Comparison of ENCODE assay signal across 8 cellular contexts in genomic region chr12:68158427-68158826, GRCh38. TPM values are rescaled to one million over a fixed set of nuclear protein-coding genes. Genes with fewer than 3 reads are reported as not detected.
DNase-seq lines count a peak whose midpoint lies in the region; FAIRE-seq lines count a peak whose summit lies in the region.

No MANE protein-coding gene starts in this region.

- H3K4me1 Mint-ChIP-seq in activated CD4-positive, alpha-beta memory T cell treated with anti-CD3 and anti-CD28 coated beads, Interleukin-2, amount 10 ng/mL, durations not matched to agents 7 days and 5 days, result peaks cover 53% of the 10 kb centered on the region

- DNase-seq in CMK (ENCODE audit: low read depth) (peak; percentile 3), H7 (peak; percentile 44), kidney tubule cell (ENCODE audit: low spot score) (peak; percentile 12), COLO829 (ENCODE audit: low spot score) (no peak), urothelium cell line (ENCODE audit: low spot score) (no peak), HPDE6-E6E7 (ENCODE audit: extremely low spot score) (no peak)
- DNase-seq in activated CD4-positive, alpha-beta memory T cell treated with anti-CD3 and anti-CD28 coated beads, Interleukin-2, amount 10 ng/mL, durations not matched to agents 7 days and 5 days, result peak; percentile 26
- no peak for DNase-seq in stimulated activated CD4-positive, alpha-beta T cell treated with anti-CD3 and anti-CD28 coated beads, Interleukin-15, amount 100 ng/mL, for 24 hours

- H3K36me3 ChIP-seq in H7 (replicated peaks; ENCODE audit: control insufficient read depth, insufficient read depth, low read length), result no peaks in the 10 kb centered on the region

- no peaks in the 10 kb centered on the region for H3K27me3 Mint-ChIP-seq in activated CD4-positive, alpha-beta memory T cell treated with anti-CD3 and anti-CD28 coated beads, Interleukin-2, amount 10 ng/mL, durations not matched to agents 7 days and 5 days

- peaks cover 20% of the 10 kb centered on the region for H3K36me3 Mint-ChIP-seq in activated CD4-positive, alpha-beta memory T cell treated with anti-CD3 and anti-CD28 coated beads, Interleukin-2, amount 10 ng/mL, durations not matched to agents 7 days and 5 days (ENCODE audit: low read depth)

- H3K4me3 ChIP-seq in H7 (ENCODE audit: insufficient read depth, low read depth, low read length), result no peak overlapping the region

- H3K27me3 ChIP-seq in H7 (ENCODE audit: control insufficient read depth, insufficient read depth, low read length), result no peaks in the 10 kb centered on the region

- peaks cover 2% of the 10 kb centered on the region for H3K9me3 Mint-ChIP-seq in activated CD4-positive, alpha-beta memory T cell treated with anti-CD3 and anti-CD28 coated beads, Interleukin-2, amount 10 ng/mL, durations not matched to agents 7 days and 5 days

- peak overlapping the region; percentile 75 for H3K4me3 Mint-ChIP-seq in activated CD4-positive, alpha-beta memory T cell treated with anti-CD3 and anti-CD28 coated beads, Interleukin-2, amount 10 ng/mL, durations not matched to agents 7 days and 5 days

- H3K27ac Mint-ChIP-seq in activated CD4-positive, alpha-beta memory T cell treated with anti-CD3 and anti-CD28 coated beads, Interleukin-2, amount 10 ng/mL, durations not matched to agents 7 days and 5 days, result peak overlapping the region; percentile 31

- no peak for FAIRE-seq in urothelium cell line (lab: Jason Lieb, UNC)

- POLR2A ChIA-PET in activated CD4-positive, alpha-beta memory T cell treated with anti-CD3 and anti-CD28 coated beads, Interleukin-2, amount 10 ng/mL, durations not matched to agents 7 days and 5 days (lab: Charles Lee), result interaction anchor here (0.7 to 4.9 kb wide), 11 partner anchors 18 to 455 kb away, joined by 3 to 89 read pairs (median 4); no protein-coding TSS in a partner anchor

- CTCF ChIA-PET in activated CD4-positive, alpha-beta memory T cell treated with anti-CD3 and anti-CD28 coated beads, Interleukin-2, amount 10 ng/mL, durations not matched to agents 7 days and 5 days (lab: Charles Lee), result interaction anchor here (0.6 to 5.1 kb wide), 48 partner anchors 9 to 1461 kb away, joined by 3 to 163 read pairs (median 4); partner anchors contain the start of gene CAND1

RNA-seq across cellular contexts. Expression of gene IFNG, which starts 1.1 kb away (rescaled TPM):
- total RNA-seq in H7 (2014; rRNA removed; shearing (Covaris generic)), result not detected in 2 replicates
- total RNA-seq in activated CD4-positive, alpha-beta memory T cell treated with anti-CD3 and anti-CD28 coated beads, Interleukin-2, amount 10 ng/mL, durations not matched to agents 7 days and 5 days, result 10 to 100 TPM; 22.0 to 25.0 TPM

Comparison
In these comparisons a context has a peak if more than half of its experiments do, and no peak if none do; other contexts are left out.
1. DNase-seq: peak in CMK (single experiment), H7 (single experiment), activated CD4-positive, alpha-beta memory T cell treated with anti-CD3 and anti-CD28 coated beads, Interleukin-2, amount 10 ng/mL, durations not matched to agents 7 days and 5 days (single experiment) and kidney tubule cell (single experiment); none in COLO829 (single experiment), urothelium cell line (single experiment), stimulated activated CD4-positive, alpha-beta T cell treated with anti-CD3 and anti-CD28 coated beads, Interleukin-15, amount 100 ng/mL, for 24 hours (single experiment) and HPDE6-E6E7 (single experiment).
2. RNA of gene IFNG, which starts 1.1 kb away (total RNA-seq): 22.0 to 25.0 TPM in activated CD4-positive, alpha-beta memory T cell treated with anti-CD3 and anti-CD28 coated beads, Interleukin-2, amount 10 ng/mL, durations not matched to agents 7 days and 5 days; not detected in H7; every median in the first group is over 10 times any median in the second.